ENCODE assay signal across 1 cellular context in the genomic region with DNA sequence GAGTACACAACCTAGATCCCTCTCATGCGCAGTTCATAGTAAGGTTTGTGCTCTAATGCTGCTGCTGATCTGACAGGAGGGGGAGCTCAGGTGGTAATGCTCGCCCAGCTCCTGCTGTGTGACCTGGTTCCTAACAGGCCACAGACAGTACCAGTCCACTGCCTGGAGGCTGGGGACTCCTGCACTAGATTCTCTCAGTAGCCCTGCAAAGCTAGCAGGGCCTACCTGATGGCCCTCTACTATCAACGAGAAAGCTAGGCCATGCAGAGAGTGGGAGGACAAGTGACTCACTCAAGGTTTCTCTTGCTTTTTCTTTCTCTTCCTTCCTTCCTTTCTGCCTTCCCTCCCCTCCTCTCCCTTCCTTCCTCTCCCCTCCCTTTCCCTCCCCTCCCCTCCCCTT.
TF ChIP-seq lines count a peak whose summit lies in the region.

No MANE protein-coding gene starts in this region.

TF ChIP-seq in GM23338, 12 proteins besides CTCF, POLR2A, EP300 and RAD21 (continued from another document):
- TF ChIP-seq ZNF462 (CRISPR knock-in tag; IDR thresholded peaks at IDR 0.05) (no peak), ZNF114 (CRISPR knock-in tag; IDR thresholded peaks at IDR 0.05) (no peak)
